23 cellular contexts compared by ENCODE assay signal in the genomic region with DNA sequence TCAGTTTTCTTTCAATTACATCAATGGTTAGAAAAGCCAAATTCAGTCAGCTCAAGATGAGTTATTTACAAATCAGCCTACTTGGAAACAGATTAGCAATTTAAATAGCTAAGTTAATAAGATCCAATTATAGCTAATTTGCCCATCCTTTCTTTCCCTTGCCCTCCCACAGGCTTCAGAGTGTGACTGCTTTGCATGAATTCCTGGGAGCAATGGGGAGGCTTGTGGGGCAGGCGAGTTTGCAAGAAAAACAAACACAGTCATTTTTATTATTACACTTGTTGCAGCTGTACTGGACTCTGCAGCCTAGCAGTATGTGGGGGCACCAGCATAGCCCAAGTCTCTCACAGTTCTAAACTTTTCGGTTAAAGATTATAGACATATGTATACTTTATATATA.
DNase-seq lines count a peak whose midpoint lies in the region; ATAC-seq, FAIRE-seq and TF ChIP-seq lines count a peak whose summit lies in the region.
"Had no signal": no experiment of that assay in that cellular context is flagged by ENCODE, and none has a peak within 500 bp of the region (broad histone marks: within the 10 kb centered on the region; RNA-seq: fewer than 3 reads in every experiment).

No MANE protein-coding gene starts in this region.

- H3K4me1 ChIP-seq in HEK293 (ENCODE audit: control insufficient read depth, insufficient read depth, low read length) = no peaks in the 10 kb centered on the region; the same call in 1 of the 2 replicates
- H3K4me1 ChIP-seq: BE2C, HAP-1, SJCRH30 had no signal

- H3K36me3 ChIP-seq in HEK293 (ENCODE audit: control insufficient read depth in 2 of 2, insufficient read depth in 1 of 2, low read length in 2 of 2) (no peaks in the 10 kb centered on the region), H7 (replicated peaks; ENCODE audit: control insufficient read depth, insufficient read depth, low read length) (no peaks in the 10 kb centered on the region)
- H3K36me3 ChIP-seq: BE2C, HAP-1, MG63, SJCRH30 had no signal

- CTCF ChIA-PET in HEK293 (lab: Yijun Ruan, JAX) = no interaction called here

- no peaks in the 10 kb centered on the region for H3K27me3 ChIP-seq in H7 (ENCODE audit: control insufficient read depth, insufficient read depth, low read length)
- H3K27me3 ChIP-seq: BE2C, MG63, SJCRH30 had no signal

- no peak overlapping the region for H3K27ac ChIP-seq in HEK293 (ENCODE audit: extremely low read depth, low read depth, low read length)
- H3K27ac ChIP-seq: GM23248, PC-9, SJCRH30 had no signal

- no peaks in the 10 kb centered on the region for H3K9me3 ChIP-seq in HEK293 (ENCODE audit: control insufficient read depth, insufficient read depth, low read depth, low read length)
- H3K9me3 ChIP-seq: BE2C, HAP-1, MG63, SJCRH30 had no signal

- H3K4me3 ChIP-seq in HEK293 (ENCODE audit: low read depth, low read length) (no peak overlapping the region), H7 (ENCODE audit: insufficient read depth, low read depth, low read length) (no peak overlapping the region)
- H3K4me3 ChIP-seq: GM23248, HAP-1, MG63, PC-9, SJCRH30 had no signal

- DNase-seq in NCI-H526 (lab: John Stamatoyannopoulos, UW) (peak; percentile 57 to 73), NCI-H82 treated with DMSO at 0.1 percent for 48 hours (lab: John Stamatoyannopoulos, UW; ENCODE audit: unreplicated experiment) (peak; percentile 56), HUDEP-2 (lab: John Stamatoyannopoulos, UW; ENCODE audit: unreplicated experiment in 76 of 76) (no peak), urothelium cell line (ENCODE audit: low spot score) (no peak), H7 (no peak)
- DNase-seq: BE2C, DMS153, DND-41, GM23248, IMR-90, KG1, MG63, NCI-H1930, NCI-H446 treated with DMSO at 0.1 percent for 48 hours, NCI-H774, PC-9, SJCRH30, T-helper 17 cell had no signal

- POLR2A ChIA-PET in HEK293 (lab: Yijun Ruan, JAX) = interaction anchor here (0.5 kb wide), 1 partner anchor 258 kb away, joined by 7 read pairs; no protein-coding TSS in a partner anchor

- TF ChIP-seq CTCF in HEK293 (tag by site-specific recombination; IDR thresholded peaks at IDR 0.05) = no peak

- no peak for FAIRE-seq in urothelium cell line (lab: Jason Lieb, UNC)

- ATAC-seq in GM19035 (IDR thresholded peaks at IDR 0.05; ENCODE audit: unreplicated experiment) = no peak
- ATAC-seq: Right ventricle myocardium inferior, SK-N-SH treated with all-trans-retinoic acid at 6 μM for 48 hours, T-helper 17 cell had no signal

TF ChIP-seq in HEK293, 187 proteins besides CTCF, POLR2A, EP300 and RAD21:
- no peak for TF ChIP-seq ZFP69B (tag by site-specific recombination; IDR thresholded peaks at IDR 0.05)
- no peak for TF ChIP-seq ZIC2 (tag by site-specific recombination; IDR thresholded peaks at IDR 0.05)
- TF ChIP-seq IKZF3 (tag by site-specific recombination; IDR thresholded peaks at IDR 0.05) = no peak
- TF ChIP-seq, protein P1, sequence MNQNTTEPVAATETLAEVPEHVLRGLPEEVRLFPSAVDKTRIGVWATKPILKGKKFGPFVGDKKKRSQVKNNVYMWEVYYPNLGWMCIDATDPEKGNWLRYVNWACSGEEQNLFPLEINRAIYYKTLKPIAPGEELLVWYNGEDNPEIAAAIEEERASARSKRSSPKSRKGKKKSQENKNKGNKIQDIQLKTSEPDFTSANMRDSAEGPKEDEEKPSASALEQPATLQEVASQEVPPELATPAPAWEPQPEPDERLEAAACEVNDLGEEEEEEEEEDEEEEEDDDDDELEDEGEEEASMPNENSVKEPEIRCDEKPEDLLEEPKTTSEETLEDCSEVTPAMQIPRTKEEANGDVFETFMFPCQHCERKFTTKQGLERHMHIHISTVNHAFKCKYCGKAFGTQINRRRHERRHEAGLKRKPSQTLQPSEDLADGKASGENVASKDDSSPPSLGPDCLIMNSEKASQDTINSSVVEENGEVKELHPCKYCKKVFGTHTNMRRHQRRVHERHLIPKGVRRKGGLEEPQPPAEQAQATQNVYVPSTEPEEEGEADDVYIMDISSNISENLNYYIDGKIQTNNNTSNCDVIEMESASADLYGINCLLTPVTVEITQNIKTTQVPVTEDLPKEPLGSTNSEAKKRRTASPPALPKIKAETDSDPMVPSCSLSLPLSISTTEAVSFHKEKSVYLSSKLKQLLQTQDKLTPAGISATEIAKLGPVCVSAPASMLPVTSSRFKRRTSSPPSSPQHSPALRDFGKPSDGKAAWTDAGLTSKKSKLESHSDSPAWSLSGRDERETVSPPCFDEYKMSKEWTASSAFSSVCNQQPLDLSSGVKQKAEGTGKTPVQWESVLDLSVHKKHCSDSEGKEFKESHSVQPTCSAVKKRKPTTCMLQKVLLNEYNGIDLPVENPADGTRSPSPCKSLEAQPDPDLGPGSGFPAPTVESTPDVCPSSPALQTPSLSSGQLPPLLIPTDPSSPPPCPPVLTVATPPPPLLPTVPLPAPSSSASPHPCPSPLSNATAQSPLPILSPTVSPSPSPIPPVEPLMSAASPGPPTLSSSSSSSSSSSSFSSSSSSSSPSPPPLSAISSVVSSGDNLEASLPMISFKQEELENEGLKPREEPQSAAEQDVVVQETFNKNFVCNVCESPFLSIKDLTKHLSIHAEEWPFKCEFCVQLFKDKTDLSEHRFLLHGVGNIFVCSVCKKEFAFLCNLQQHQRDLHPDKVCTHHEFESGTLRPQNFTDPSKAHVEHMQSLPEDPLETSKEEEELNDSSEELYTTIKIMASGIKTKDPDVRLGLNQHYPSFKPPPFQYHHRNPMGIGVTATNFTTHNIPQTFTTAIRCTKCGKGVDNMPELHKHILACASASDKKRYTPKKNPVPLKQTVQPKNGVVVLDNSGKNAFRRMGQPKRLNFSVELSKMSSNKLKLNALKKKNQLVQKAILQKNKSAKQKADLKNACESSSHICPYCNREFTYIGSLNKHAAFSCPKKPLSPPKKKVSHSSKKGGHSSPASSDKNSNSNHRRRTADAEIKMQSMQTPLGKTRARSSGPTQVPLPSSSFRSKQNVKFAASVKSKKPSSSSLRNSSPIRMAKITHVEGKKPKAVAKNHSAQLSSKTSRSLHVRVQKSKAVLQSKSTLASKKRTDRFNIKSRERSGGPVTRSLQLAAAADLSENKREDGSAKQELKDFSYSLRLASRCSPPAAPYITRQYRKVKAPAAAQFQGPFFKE (tag by site-specific recombination; IDR thresholded peaks at IDR 0.05; ENCODE audit: borderline replicate concordance) = no peak
- TF ChIP-seq ZNF133 (tag by site-specific recombination; IDR thresholded peaks at IDR 0.05) = 0 out of 2 replicates have a peak, but pooled peaks have one; percentile 10
- TF ChIP-seq WT1 (tag by site-specific recombination; IDR thresholded peaks at IDR 0.05) = 0 out of 2 replicates have a peak, but pooled peaks have one; percentile 12
- TF ChIP-seq ZNF138 (tag by site-specific recombination; IDR thresholded peaks at IDR 0.05; ENCODE audit: borderline replicate concordance) = no peak
- TF ChIP-seq SCRT1 (tag by site-specific recombination; IDR thresholded peaks at IDR 0.05; ENCODE audit: borderline replicate concordance) = 0 out of 2 replicates have a peak, but pooled peaks have one; percentile 11
- TF ChIP-seq SCRT2 (tag by site-specific recombination; IDR thresholded peaks at IDR 0.05) = peak; percentile 67; the same call in 1 of the 2 replicates
- no peak for TF ChIP-seq ZNF785 (tag by site-specific recombination; IDR thresholded peaks at IDR 0.05)

Comparison
In these comparisons a context has a peak if more than half of its experiments do, and no peak if none do; other contexts are left out.
1. DNase-seq: peak in NCI-H526 (2 of 2) and NCI-H82 treated with DMSO at 0.1 percent for 48 hours (single experiment); none in HUDEP-2 (0 of 76), urothelium cell line (single experiment) and H7 (single experiment).